Comparison of ENCODE assay signal across 26 cellular contexts in the genomic region with DNA sequence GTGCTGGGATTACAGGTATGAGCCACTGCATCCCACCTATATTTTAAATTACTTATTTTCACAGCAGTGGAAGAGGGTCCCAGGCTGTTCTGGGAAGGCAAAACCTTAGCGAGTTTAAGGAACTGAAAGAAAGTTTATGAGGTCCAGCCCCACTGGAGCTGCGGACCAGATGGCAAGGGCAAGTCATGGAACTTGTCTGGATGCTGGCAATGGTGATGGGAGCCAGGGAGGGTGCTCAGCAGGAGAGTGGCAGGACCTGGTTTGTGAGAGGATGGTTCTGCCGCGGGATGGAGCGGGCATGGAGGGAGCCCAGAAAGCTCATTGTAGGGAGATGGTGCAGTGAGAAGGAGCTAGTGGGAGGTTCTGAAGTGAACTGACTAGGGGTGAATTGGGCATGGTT. TPM values are rescaled to one million over a fixed set of nuclear protein-coding genes. Genes with fewer than 3 reads are reported as not detected.
A peak's percentile ranks its signal among the peaks of the same experiment; 100 is the strongest.
DNase-seq lines count a peak whose midpoint lies in the region; ATAC-seq and TF ChIP-seq lines count a peak whose summit lies in the region.
"Had no signal": no experiment of that assay in that cellular context is flagged by ENCODE, and none has a peak within 500 bp of the region (broad histone marks: within the 10 kb centered on the region; RNA-seq: fewer than 3 reads in every experiment).

No MANE protein-coding gene starts in this region.

- CTCF ChIA-PET in Panc1 (lab: Charles Lee) (no interaction called here), SK-N-SH (lab: Yijun Ruan, JAX) (no interaction called here)

- H3K36me3 Mint-ChIP-seq in GM23338 (ENCODE audit: low read depth) (no peaks in the 10 kb centered on the region; the same call in 2 of the 3 replicates), neural progenitor cell (no peaks in the 10 kb centered on the region)
- no peaks in the 10 kb centered on the region for H3K36me3 Mint-ChIP-seq in natural killer cell treated with Interleukin-12 subunit alpha and Interleukin-12 subunit beta and Interleukin-15 and Interleukin-18, amount 100 ng/mL, for 72 hours
- H3K36me3 Mint-ChIP-seq: CD4-positive, CD25-positive, alpha-beta regulatory T cell; memory B cell; naive thymus-derived CD8-positive, alpha-beta T cell had no signal

- no TSS peak for BruUV-seq in Panc1 (replicated peaks; lab: Mats Ljungman, UMichigan)

- TF ChIP-seq RAD21 in SK-N-SH (IDR thresholded peaks at IDR 0.05; ENCODE audit: low read length), result no peak

- intact Hi-C loops in Panc1 (cut with micrococcal nuclease; ENCODE audit: unreplicated experiment), result no loop called here

- no peaks in the 10 kb centered on the region for H3K79me2 ChIP-seq in GM23338 (replicated peaks; ENCODE audit: insufficient read depth)
- H3K79me2 ChIP-seq in neural progenitor cell (ENCODE audit: low read depth), result no peaks in the 10 kb centered on the region
- no peaks in the 10 kb centered on the region for H3K79me2 ChIP-seq in SK-N-SH (ENCODE audit: insufficient read depth)

- peak overlapping the region; percentile 6; the same call in 1 of the 3 replicates for H3K4me3 Mint-ChIP-seq in GM23338
- H3K4me3 Mint-ChIP-seq in neural progenitor cell, result no peak overlapping the region
- H3K4me3 Mint-ChIP-seq in natural killer cell treated with Interleukin-12 subunit alpha and Interleukin-12 subunit beta and Interleukin-15 and Interleukin-18, amount 100 ng/mL, for 72 hours, result no peak overlapping the region
- H3K4me3 Mint-ChIP-seq: activated CD4-positive, alpha-beta T cell treated with anti-CD3 and anti-CD28 coated beads, Interleukin-2, amount 10 ng/mL, durations not matched to agents 24 days and 14 days; activated naive CD4-positive, alpha-beta T cell treated with anti-CD3 and anti-CD28 coated beads for 36 hours; activated T-cell treated with anti-CD3 and anti-CD28 coated beads, Interleukin-2, amount 50 U/mL, for 72 hours; CD4-positive, CD25-positive, alpha-beta regulatory T cell; memory B cell; naive thymus-derived CD8-positive, alpha-beta T cell had no signal

- POLR2A ChIA-PET in Panc1 (lab: Charles Lee) (interaction anchor here (0.7 kb wide), 1 partner anchor 137 kb away, joined by 5 read pairs; no protein-coding TSS in a partner anchor), SK-N-SH (lab: Yijun Ruan, JAX) (no interaction called here)

- peaks cover 15% of the 10 kb centered on the region for H3K27me3 Mint-ChIP-seq in GM23338 (ENCODE audit: insufficient read depth, low read depth, poor library complexity)
- peaks cover 9% of the 10 kb centered on the region for H3K27me3 Mint-ChIP-seq in neural progenitor cell (ENCODE audit: insufficient read depth, low read depth)
- peaks cover 8 to 14% of the 10 kb centered on the region in 2 donors for H3K27me3 Mint-ChIP-seq in natural killer cell treated with Interleukin-12 subunit alpha and Interleukin-12 subunit beta and Interleukin-15 and Interleukin-18, amount 100 ng/mL, for 72 hours

- H3K9me3 Mint-ChIP-seq in GM23338 (no peaks in the 10 kb centered on the region; the same call in 2 of the 3 replicates), neural progenitor cell (no peaks in the 10 kb centered on the region)
- no peaks in the 10 kb centered on the region for H3K9me3 Mint-ChIP-seq in natural killer cell treated with Interleukin-12 subunit alpha and Interleukin-12 subunit beta and Interleukin-15 and Interleukin-18, amount 100 ng/mL, for 72 hours
- H3K9me3 Mint-ChIP-seq: activated CD4-positive, alpha-beta T cell treated with anti-CD3 and anti-CD28 coated beads, Interleukin-2, amount 10 ng/mL, durations not matched to agents 24 days and 14 days; activated naive CD4-positive, alpha-beta T cell treated with anti-CD3 and anti-CD28 coated beads for 36 hours; activated T-cell treated with anti-CD3 and anti-CD28 coated beads, Interleukin-2, amount 50 U/mL, for 72 hours; memory B cell; naive thymus-derived CD8-positive, alpha-beta T cell had no signal

- WGBS in gastroesophageal sphincter (ENCODE audit: low coverage in 1 of 2), 2 donors, result 57 to 58% methylated on average over 4 to 5 of the region's 5 CpGs
- 76% methylated on average over 5 of the region's 5 CpGs for WGBS in SK-N-SH (ENCODE audit: low lambda C conversion rate)

- TF ChIP-seq EP300 in gastroesophageal sphincter (IDR thresholded peaks at IDR 0.05) (no peak), SK-N-SH (IDR thresholded peaks at IDR 0.05; ENCODE audit: borderline replicate concordance in 1 of 2, low read depth in 1 of 2, low read length in 1 of 2) (no peak)

- H4K20me1 ChIP-seq in GM23338 (replicated peaks; ENCODE audit: insufficient read depth) (no peaks in the 10 kb centered on the region), neural progenitor cell (ENCODE audit: low read depth) (no peaks in the 10 kb centered on the region), SK-N-SH (ENCODE audit: insufficient read depth) (no peaks in the 10 kb centered on the region)

- H3K9me3 ChIP-seq in Panc1 (ENCODE audit: control insufficient read depth, insufficient read depth, low read depth, low read length) (no peaks in the 10 kb centered on the region), gastroesophageal sphincter (no peaks in the 10 kb centered on the region), neural progenitor cell (ENCODE audit: low read depth) (no peaks in the 10 kb centered on the region), SK-N-SH (no peaks in the 10 kb centered on the region), Peyer's patch (no peaks in the 10 kb centered on the region)
- H3K9me3 ChIP-seq: ovary had no signal

- peak overlapping the region; percentile 88 for H3K27ac ChIP-seq in GM23338 (ENCODE audit: low read depth)
- H3K27ac ChIP-seq in Panc1 (ENCODE audit: low read length), result peak overlapping the region; percentile 65
- peak overlapping the region; percentile 82 to 97 (median 86) for H3K27ac ChIP-seq in gastroesophageal sphincter
- H3K27ac ChIP-seq in neural progenitor cell, result peak overlapping the region; percentile 68
- H3K27ac ChIP-seq in SK-N-SH (ENCODE audit: low read depth in 2 of 2, low read length in 1 of 2), result no peak overlapping the region
- H3K27ac ChIP-seq in Peyer's patch, result no peak overlapping the region
- H3K27ac ChIP-seq: coronary artery, GM23248, ovary, SK-N-MC had no signal

- no peak overlapping the region for H2AFZ ChIP-seq in GM23338
- H2AFZ ChIP-seq in neural progenitor cell (replicated peaks), result no peak overlapping the region
- H2AFZ ChIP-seq in SK-N-SH (ENCODE audit: low read depth), result no peak overlapping the region
- H2AFZ ChIP-seq: GM23248 had no signal

- H3K27ac Mint-ChIP-seq in GM23338 (peak overlapping the region; percentile 47), neural progenitor cell (peak overlapping the region; percentile 80)
- no peak overlapping the region for H3K27ac Mint-ChIP-seq in natural killer cell treated with Interleukin-12 subunit alpha and Interleukin-12 subunit beta and Interleukin-15 and Interleukin-18, amount 100 ng/mL, for 72 hours
- H3K27ac Mint-ChIP-seq: activated CD4-positive, alpha-beta T cell treated with anti-CD3 and anti-CD28 coated beads, Interleukin-2, amount 10 ng/mL, durations not matched to agents 24 days and 14 days; activated naive CD4-positive, alpha-beta T cell treated with anti-CD3 and anti-CD28 coated beads for 36 hours; activated T-cell treated with anti-CD3 and anti-CD28 coated beads, Interleukin-2, amount 50 U/mL, for 72 hours; memory B cell had no signal

- H3K4me2 ChIP-seq in GM23338 (peak overlapping the region; percentile 70), neural progenitor cell (peak overlapping the region; percentile 52), SK-N-SH (no peak overlapping the region)

- no peaks in the 10 kb centered on the region for H3K36me3 ChIP-seq in GM23338 (ENCODE audit: insufficient read depth)
- H3K36me3 ChIP-seq in Panc1 (ENCODE audit: control insufficient read depth, insufficient read depth, low read length), result no peaks in the 10 kb centered on the region
- H3K36me3 ChIP-seq in gastroesophageal sphincter, result no peaks in the 10 kb centered on the region
- no peaks in the 10 kb centered on the region for H3K36me3 ChIP-seq in neural progenitor cell
- H3K36me3 ChIP-seq in SK-N-SH (replicated peaks in 1 of 2; ENCODE audit: control insufficient read depth in 1 of 2, insufficient read depth in 2 of 2, low read length in 1 of 2), result no peaks in the 10 kb centered on the region
- no peaks in the 10 kb centered on the region for H3K36me3 ChIP-seq in Peyer's patch
- H3K36me3 ChIP-seq: ovary had no signal

- in situ Hi-C loops in Panc1 (cut with HindIII; ENCODE audit: low pct_unique_long_range_greater_than_20kb, low sequenced_read_pairs), result no loop called here

- H3K4me1 Mint-ChIP-seq in GM23338, result peaks cover 30% of the 10 kb centered on the region
- H3K4me1 Mint-ChIP-seq in neural progenitor cell, result peaks cover 28% of the 10 kb centered on the region
- H3K4me1 Mint-ChIP-seq in natural killer cell treated with Interleukin-12 subunit alpha and Interleukin-12 subunit beta and Interleukin-15 and Interleukin-18, amount 100 ng/mL, for 72 hours (ENCODE audit: low read depth in 2 of 2), result no peaks in the 10 kb centered on the region
- H3K4me1 Mint-ChIP-seq: activated CD4-positive, alpha-beta T cell treated with anti-CD3 and anti-CD28 coated beads, Interleukin-2, amount 10 ng/mL, durations not matched to agents 24 days and 14 days; memory B cell; naive thymus-derived CD8-positive, alpha-beta T cell had no signal

- peak overlapping the region; percentile 12; the same call in 1 of the 2 replicates for H3K4me3 ChIP-seq in GM23338
- no peak overlapping the region for H3K4me3 ChIP-seq in Panc1 (ENCODE audit: low read depth in 2 of 2, low read length in 2 of 2)
- no peak overlapping the region for H3K4me3 ChIP-seq in gastroesophageal sphincter
- no peak overlapping the region for H3K4me3 ChIP-seq in neural progenitor cell
- no peak overlapping the region for H3K4me3 ChIP-seq in SK-N-SH (ENCODE audit: low read depth in 2 of 2, low read length in 1 of 2)
- no peak overlapping the region for H3K4me3 ChIP-seq in Peyer's patch
- H3K4me3 ChIP-seq: coronary artery, GM23248, ovary, SK-N-MC had no signal

- TF ChIP-seq POLR2A in gastroesophageal sphincter (IDR thresholded peaks at IDR 0.05) (no peak), Peyer's patch (IDR thresholded peaks at IDR 0.05) (no peak), GM18505 (IDR thresholded peaks at IDR 0.05; ENCODE audit: borderline replicate concordance, extremely low read depth, insufficient read depth, insufficient read length) (no peak)

- no peaks in the 10 kb centered on the region for H3K9me2 ChIP-seq in GM23338 (ENCODE audit: insufficient read depth)
- H3K9me2 ChIP-seq in SK-N-SH, result no peaks in the 10 kb centered on the region

- ATAC-seq in GM23338, result peak; percentile 49
- ATAC-seq in Panc1, result no peak
- ATAC-seq in gastroesophageal sphincter, result no peak
- no peak for ATAC-seq in natural killer cell treated with Interleukin-12 subunit alpha and Interleukin-12 subunit beta and Interleukin-15 and Interleukin-18, amount 100 ng/mL, for 72 hours
- ATAC-seq in GM18505 (IDR thresholded peaks at IDR 0.05; ENCODE audit: unreplicated experiment), result no peak
- ATAC-seq: activated T-cell treated with anti-CD3 and anti-CD28 coated beads, Interleukin-2, amount 50 U/mL, for 72 hours; naive thymus-derived CD8-positive, alpha-beta T cell; right cardiac atrium had no signal

- no peaks in the 10 kb centered on the region for H3K27me3 ChIP-seq in GM23338 (ENCODE audit: insufficient read depth)
- H3K27me3 ChIP-seq in Panc1 (ENCODE audit: control insufficient read depth, insufficient read depth, low read length), result no peaks in the 10 kb centered on the region
- no peaks in the 10 kb centered on the region for H3K27me3 ChIP-seq in gastroesophageal sphincter
- no peaks in the 10 kb centered on the region for H3K27me3 ChIP-seq in neural progenitor cell
- no peaks in the 10 kb centered on the region for H3K27me3 ChIP-seq in SK-N-SH (ENCODE audit: insufficient read depth)
- H3K27me3 ChIP-seq in Peyer's patch, result no peaks in the 10 kb centered on the region
- H3K27me3 ChIP-seq: ovary had no signal

- no peak for TF ChIP-seq CTCF in GM23338 (conservative IDR thresholded peaks at IDR 0.05; ENCODE audit: low read depth in 2 of 2)
- no peak for TF ChIP-seq CTCF in Panc1 (IDR thresholded peaks at IDR 0.05)
- no peak for TF ChIP-seq CTCF in gastroesophageal sphincter (IDR thresholded peaks at IDR 0.05)
- no peak for TF ChIP-seq CTCF in neural progenitor cell (IDR thresholded peaks at IDR 0.05)
- no peak for TF ChIP-seq CTCF in SK-N-SH (IDR thresholded peaks at IDR 0.05)
- no peak for TF ChIP-seq CTCF in Peyer's patch (IDR thresholded peaks at IDR 0.05)

- DNase-seq in GM23338 (ENCODE audit: low spot score) (peak; percentile 24), Panc1 (ENCODE audit: low read depth, low spot score) (no peak), neural progenitor cell (ENCODE audit: low spot score) (peak; percentile 13), SK-N-SH (no peak), Peyer's patch (no peak)
- no peak for DNase-seq in natural killer cell treated with Interleukin-12 subunit alpha and Interleukin-12 subunit beta and Interleukin-15 and Interleukin-18, amount 100 ng/mL, for 72 hours (ENCODE audit: low spot score)
- DNase-seq: activated CD4-positive, alpha-beta T cell treated with anti-CD3 and anti-CD28 coated beads, Interleukin-2, amount 10 ng/mL, durations not matched to agents 24 days and 14 days; activated naive CD4-positive, alpha-beta T cell treated with anti-CD3 and anti-CD28 coated beads for 36 hours; activated T-cell treated with anti-CD3 and anti-CD28 coated beads, Interleukin-2, amount 50 U/mL, for 72 hours; CD4-positive, CD25-positive, alpha-beta regulatory T cell; GM23248; naive thymus-derived CD8-positive, alpha-beta T cell; NCI-H1048; NCI-H1694 treated with DMSO at 0.1 percent for 48 hours; NCI-H526 treated with DMSO at 0.1 percent for 48 hours; ovary; right cardiac atrium; stimulated activated CD4-positive, alpha-beta T cell treated with anti-CD3 and anti-CD28 coated beads, Interleukin-4, amount 100 ng/mL, for 4 hours; stimulated activated naive CD4-positive, alpha-beta T cell treated with Interleukin-2 at 50 U/mL for 16 hours; T-helper 2 cell had no signal

- peaks cover 18% of the 10 kb centered on the region for H3F3A ChIP-seq in GM23338 (replicated peaks; ENCODE audit: low read depth)
- H3F3A ChIP-seq in neural progenitor cell (ENCODE audit: low read depth), result peaks cover 27% of the 10 kb centered on the region
- H3F3A ChIP-seq in SK-N-SH (replicated peaks; ENCODE audit: insufficient read depth), result no peaks in the 10 kb centered on the region

- H3K9ac ChIP-seq in neural progenitor cell (no peak overlapping the region), SK-N-SH (no peak overlapping the region)
- H3K9ac ChIP-seq: GM23248 had no signal

- peaks cover 20% of the 10 kb centered on the region for H3K4me1 ChIP-seq in GM23338 (ENCODE audit: insufficient read depth)
- 0 out of 2 replicates have a peak, but pooled peaks cover 3% of the 10 kb centered on the region for H3K4me1 ChIP-seq in Panc1 (ENCODE audit: control insufficient read depth, insufficient read depth, low read length)
- H3K4me1 ChIP-seq in gastroesophageal sphincter, result peaks cover 0 to 28% (median 0%) of the 10 kb centered on the region in 3 donors
- H3K4me1 ChIP-seq in neural progenitor cell, result peaks cover 20% of the 10 kb centered on the region
- no peaks in the 10 kb centered on the region for H3K4me1 ChIP-seq in SK-N-SH (ENCODE audit: control insufficient read depth in 1 of 2, insufficient read depth in 2 of 2, low read depth in 1 of 2, low read length in 1 of 2)
- no peaks in the 10 kb centered on the region for H3K4me1 ChIP-seq in Peyer's patch

RNA-seq across cellular contexts. Expression of a gene that starts 50.6 kb away (rescaled TPM):
- 2.2 and 2.3 TPM in 2 replicates for total RNA-seq in GM23338 (2014; rRNA removed; shearing (Covaris generic))
- polyA plus RNA-seq in GM23338 (2016; fragmentation: Nextera tagmentation; extraction: Ambion mirVana), result 1.1 and 1.3 TPM in 2 replicates
- total RNA-seq in Panc1 (2021; ENCODE audit: unreplicated experiment), result 11.3 TPM
- 49.4 TPM for polyA plus RNA-seq in Panc1 (2012; ENCODE audit: insufficient read length)
- total RNA-seq in gastroesophageal sphincter, result 1 to 10 TPM; 5.8 to 9.8 (median 6.7) TPM
- 1.1 and 3.3 TPM in 2 replicates for total RNA-seq in neural progenitor cell (ENCODE audit: low replicate concordance)
- polyA plus RNA-seq in SK-N-SH (2012; rRNA removed), result 1.4 and 2.5 TPM in 2 replicates
- 1.1 and 2.0 TPM in 2 replicates for polyA plus RNA-seq in SK-N-SH (2012; cell fraction: cytosol; rRNA removed)
- 4.1 and 4.3 TPM in 2 replicates for polyA plus RNA-seq in SK-N-SH (2012; cell fraction: nucleus; rRNA removed)
- total RNA-seq in natural killer cell treated with Interleukin-12 subunit alpha and Interleukin-12 subunit beta and Interleukin-15 and Interleukin-18, amount 100 ng/mL, for 72 hours, result under 1 TPM; 0.22 to 0.26 TPM
- 1 to 10 TPM in 2 of 4 donors, under 1 TPM in 2; 0.70 to 2.5 (median 1.1) TPM for total RNA-seq in Peyer's patch
- total RNA-seq: HT1080 had no signal

Comparison
In these comparisons a context has a peak if more than half of its experiments do, and no peak if none do; other contexts are left out.
1. DNase-seq: peak in GM23338 (single experiment) and neural progenitor cell (single experiment); none in Panc1 (single experiment), SK-N-SH (single experiment), natural killer cell treated with Interleukin-12 subunit alpha and Interleukin-12 subunit beta and Interleukin-15 and Interleukin-18, amount 100 ng/mL, for 72 hours (single experiment) and Peyer's patch (0 of 3).
2. H3K27ac ChIP-seq: peak in GM23338 (single experiment), Panc1 (single experiment), gastroesophageal sphincter (4 of 4) and neural progenitor cell (single experiment); none in SK-N-SH (0 of 2) and Peyer's patch (0 of 4).
3. H3K27ac Mint-ChIP-seq: peak in GM23338 (single experiment) and neural progenitor cell (single experiment); none in natural killer cell treated with Interleukin-12 subunit alpha and Interleukin-12 subunit beta and Interleukin-15 and Interleukin-18, amount 100 ng/mL, for 72 hours (0 of 2).